Comparison of ENCODE assay signal across 1 cellular context in genomic region chr11:114439229-114440120, GRCh38.
TF ChIP-seq lines count a peak whose summit lies in the region.

TSS of gene REXO2 (plus strand) at chr11:114439467. CDS start at chr11:114439529, 62 bp downstream.

TF ChIP-seq in K562, 482 proteins besides CTCF, POLR2A, EP300 and RAD21 (continued from another document and continues in another):
- TF ChIP-seq ZNF407 (IDR thresholded peaks at IDR 0.05; ENCODE audit: low read depth) (no peak), GTF2B (IDR thresholded peaks at IDR 0.05; ENCODE audit: extremely low read depth, insufficient read length) (no peak), HDGF (IDR thresholded peaks at IDR 0.05) (no peak), RNF2 (IDR thresholded peaks at IDR 0.05) (no peak), ARHGAP35 (IDR thresholded peaks at IDR 0.05; ENCODE audit: partially characterized antibody) (no peak), NR2C1 (IDR thresholded peaks at IDR 0.05) (no peak), NR2C1 (tag; IDR thresholded peaks at IDR 0.05) (peak; percentile 59; the same call in 1 of the 2 replicates), ZNF830 (CRISPR knock-in tag; IDR thresholded peaks at IDR 0.05) (no peak), SP2 (IDR thresholded peaks at IDR 0.05; ENCODE audit: extremely low read depth, low read depth, low read length, poor library complexity, severe bottlenecking) (no peak), BRF1 (IDR thresholded peaks at IDR 0.05; ENCODE audit: borderline replicate concordance, extremely low read depth, insufficient read length) (no peak), CREB1 (IDR thresholded peaks at IDR 0.05) (peak; percentile 69), CREB1 (CRISPR knock-in tag; IDR thresholded peaks at IDR 0.05) (peak; percentile 76), ID3 (CRISPR knock-in tag; IDR thresholded peaks at IDR 0.05) (no peak), ID3 (tag; IDR thresholded peaks at IDR 0.05) (0 out of 2 replicates have a peak, but pooled peaks have one; percentile 20), ZNF586 (CRISPR knock-in tag; conservative IDR thresholded peaks at IDR 0.05) (no peak), ZNF140 (CRISPR knock-in tag; IDR thresholded peaks at IDR 0.05) (no peak), SNAPC5 (CRISPR knock-in tag; IDR thresholded peaks at IDR 0.05) (no peak), ZNF282 (CRISPR knock-in tag; IDR thresholded peaks at IDR 0.05) (no peak), HBP1 (CRISPR knock-in tag; IDR thresholded peaks at IDR 0.05) (no peak), ATF1 (CRISPR knock-in tag; IDR thresholded peaks at IDR 0.05) (no peak), ATF1 (tag; IDR thresholded peaks at IDR 0.05) (peak; percentile 68), CHCHD3 (CRISPR knock-in tag; IDR thresholded peaks at IDR 0.05) (no peak; the same call in 1 of the 2 replicates), HCFC1 (IDR thresholded peaks at IDR 0.05; ENCODE audit: low read depth, low read length) (peak; percentile 99), MXD1 (CRISPR knock-in tag; IDR thresholded peaks at IDR 0.05; ENCODE audit: borderline replicate concordance, poor library complexity, severe bottlenecking) (no peak), ZNF583 (CRISPR knock-in tag; IDR thresholded peaks at IDR 0.05) (no peak; the same call in 1 of the 2 replicates), TCF7 (IDR thresholded peaks at IDR 0.05; ENCODE audit: borderline replicate concordance) (no peak), IRF2 (CRISPR knock-in tag; IDR thresholded peaks at IDR 0.05) (no peak), BACH1 (tag; IDR thresholded peaks at IDR 0.05) (peak; percentile 49; the same call in 1 of the 2 replicates), HMG20B (CRISPR knock-in tag; IDR thresholded peaks at IDR 0.05) (no peak), ZNF561 (CRISPR knock-in tag; conservative IDR thresholded peaks at IDR 0.05) (no peak), POLR2G (IDR thresholded peaks at IDR 0.05; ENCODE audit: low read depth, low read length) (peak; percentile 93), GABPA (tag; conservative IDR thresholded peaks at IDR 0.05; ENCODE audit: low read depth) (no peak), TFE3 (CRISPR knock-in tag; IDR thresholded peaks at IDR 0.05) (no peak), ZNF79 (CRISPR knock-in tag; IDR thresholded peaks at IDR 0.05; ENCODE audit: low read depth) (no peak), ZNF609 (CRISPR knock-in tag; IDR thresholded peaks at IDR 0.05; ENCODE audit: borderline replicate concordance) (no peak), CREB3L1 (IDR thresholded peaks at IDR 0.05; ENCODE audit: borderline replicate concordance, low read depth) (peak; percentile 96), NBN (IDR thresholded peaks at IDR 0.05; ENCODE audit: low read depth) (no peak), TCFL5 (CRISPR knock-in tag; conservative IDR thresholded peaks at IDR 0.05) (no peak)
